31 cellular contexts compared by ENCODE assay signal in the genomic region with DNA sequence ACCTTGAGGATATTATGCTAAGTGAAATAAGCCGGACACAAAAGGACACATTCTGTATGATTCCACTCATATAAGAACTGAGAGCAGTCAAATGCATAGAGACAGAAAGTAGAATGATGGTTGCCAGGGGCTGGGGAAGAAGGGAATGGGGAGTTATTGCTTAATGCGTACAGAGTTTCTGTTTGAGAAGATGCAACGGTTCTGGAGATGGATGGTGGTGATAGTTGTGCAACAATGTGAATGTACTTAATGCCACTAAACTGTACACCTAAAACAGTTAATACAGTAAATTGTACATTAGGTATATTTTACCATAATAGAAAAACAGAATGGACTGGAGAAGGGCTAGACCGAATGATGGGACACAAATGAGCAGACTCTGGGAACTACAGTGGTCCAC. TPM values are rescaled to one million over a fixed set of nuclear protein-coding genes. Genes with fewer than 3 reads are reported as not detected.
"Had no signal": no experiment of that assay in that cellular context is flagged by ENCODE, and none has a peak within 500 bp of the region (broad histone marks: within the 10 kb centered on the region; RNA-seq: fewer than 3 reads in every experiment).

No MANE protein-coding gene starts in this region.

- DNase-seq: dermis blood vessel endothelial cell; effector memory CD4-positive, alpha-beta T cell; erythroblast; esophagus squamous epithelium; foreskin melanocyte; hypothalamus; immature natural killer cell; islet precursor cell; kidney glomerular epithelial cell; left colon; left ventricle myocardium inferior; lower lobe of right lung; naive thymus-derived CD8-positive, alpha-beta T cell; nephron progenitor cell; nucleus accumbens; right cardiac atrium; spleen; stimulated activated CD4-positive, alpha-beta T cell treated with anti-CD3 and anti-CD28 coated beads, Interleukin-4, amount 100 ng/mL, for 4 hours; stimulated activated naive CD8-positive, alpha-beta T cell treated with anti-CD3 and anti-CD28 coated beads, Interleukin-15, Interleukin-2, amounts not matched to agents 100 U/mL and 50 U/mL, for 24 hours; substantia nigra; upper lobe of left lung had no signal

- H3K9me3 ChIP-seq: esophagus squamous epithelium, left ventricle myocardium inferior, lower lobe of right lung, prostate gland, spleen, thoracic aorta, tibial nerve, upper lobe of left lung had no signal

- H3K9me3 Mint-ChIP-seq: immature natural killer cell; naive thymus-derived CD8-positive, alpha-beta T cell; stimulated activated memory B cell treated with anti-CD40 and anti-IgM and Interleukin-4, amounts not matched to agents 10 μg/mL and 1 μg/mL and 100 μg/mL, for 72 hours had no signal

- H3K27ac ChIP-seq: esophagus squamous epithelium, left ventricle myocardium inferior, lower lobe of right lung, prostate gland, skin epidermis, spleen, tibial nerve, upper lobe of left lung had no signal

- H3K36me3 ChIP-seq: esophagus squamous epithelium, left ventricle myocardium inferior, lower lobe of right lung, prostate gland, spleen, thoracic aorta, tibial nerve, upper lobe of left lung had no signal

- FAIRE-seq: endometrium, urothelium cell line had no signal

- H3K4me1 Mint-ChIP-seq: immature natural killer cell; naive thymus-derived CD8-positive, alpha-beta T cell; nephron progenitor cell; stimulated activated memory B cell treated with anti-CD40 and anti-IgM and Interleukin-4, amounts not matched to agents 10 μg/mL and 1 μg/mL and 100 μg/mL, for 72 hours had no signal

- H3K4me1 ChIP-seq: lower lobe of right lung, prostate gland, spleen had no signal

- ATAC-seq: left colon; lower lobe of right lung; naive thymus-derived CD8-positive, alpha-beta T cell; stimulated activated memory B cell treated with anti-CD40 and anti-IgM and Interleukin-4, amounts not matched to agents 10 μg/mL and 1 μg/mL and 100 μg/mL, for 72 hours; stimulated activated naive CD8-positive, alpha-beta T cell treated with anti-CD3 and anti-CD28 coated beads, Interleukin-15, Interleukin-2, amounts not matched to agents 100 U/mL and 50 U/mL, for 24 hours had no signal

- H3K4me3 Mint-ChIP-seq: immature natural killer cell; naive thymus-derived CD8-positive, alpha-beta T cell; nephron progenitor cell; stimulated activated memory B cell treated with anti-CD40 and anti-IgM and Interleukin-4, amounts not matched to agents 10 μg/mL and 1 μg/mL and 100 μg/mL, for 72 hours had no signal

- H3K27me3 Mint-ChIP-seq: naive thymus-derived CD8-positive, alpha-beta T cell had no signal

- H3K36me3 Mint-ChIP-seq: immature natural killer cell; naive thymus-derived CD8-positive, alpha-beta T cell; stimulated activated memory B cell treated with anti-CD40 and anti-IgM and Interleukin-4, amounts not matched to agents 10 μg/mL and 1 μg/mL and 100 μg/mL, for 72 hours had no signal

- H3K27me3 ChIP-seq: esophagus squamous epithelium, tibial nerve, upper lobe of left lung had no signal

- H3K27ac Mint-ChIP-seq: immature natural killer cell; naive thymus-derived CD8-positive, alpha-beta T cell; nephron progenitor cell; stimulated activated memory B cell treated with anti-CD40 and anti-IgM and Interleukin-4, amounts not matched to agents 10 μg/mL and 1 μg/mL and 100 μg/mL, for 72 hours had no signal

- H3K4me3 ChIP-seq: coronary artery, esophagus squamous epithelium, left ventricle myocardium inferior, lower lobe of right lung, prostate gland, skin epidermis, spleen, thoracic aorta, tibial nerve, upper lobe of left lung had no signal

RNA-seq across cellular contexts. Expression of a gene that starts 15.8 kb away (rescaled TPM):
- total RNA-seq: dermis blood vessel endothelial cell; myocyte; naive thymus-derived CD8-positive, alpha-beta T cell; osteocyte had no signal
- polyA plus RNA-seq: naive thymus-derived CD8-positive, alpha-beta T cell had no signal
